Comparison of ENCODE assay signal across 12 cellular contexts in genomic region chr22:40634119-40634903, GRCh38. TPM values are rescaled to one million over a fixed set of nuclear protein-coding genes. Genes with fewer than 3 reads are reported as not detected.
DNase-seq lines count a peak whose midpoint lies in the region; ATAC-seq, FAIRE-seq and TF ChIP-seq lines count a peak whose summit lies in the region.
"Had no signal": no experiment of that assay in that cellular context is flagged by ENCODE, and none has a peak within 500 bp of the region (broad histone marks: within the 10 kb centered on the region; RNA-seq: fewer than 3 reads in every experiment).

No MANE protein-coding gene starts in this region.

- H3K36me3 Mint-ChIP-seq in activated naive CD8-positive, alpha-beta T cell: no peaks in the 10 kb centered on the region
- H3K36me3 Mint-ChIP-seq in activated naive CD8-positive, alpha-beta T cell treated with anti-CD3 and anti-CD28 coated beads for 36 hours: no peaks in the 10 kb centered on the region
- H3K36me3 Mint-ChIP-seq in astrocyte (ENCODE audit: low read depth, unreplicated experiment) (peaks cover 4% of the 10 kb centered on the region), mesothelial cell of epicardium (no peaks in the 10 kb centered on the region)

- H3K4me3 ChIP-seq in astrocyte (ENCODE audit: insufficient read depth, low read depth, low read length): peak overlapping the region; percentile 92
- H3K4me3 ChIP-seq in upper lobe of right lung: peak overlapping the region; percentile 97

- peak overlapping the region; percentile 89 for H3K9ac ChIP-seq in astrocyte (ENCODE audit: low read length)

- intact Hi-C loops in upper lobe of right lung (cut with DNase I): no loop called here

- TF ChIP-seq CTCF in astrocyte (IDR thresholded peaks at IDR 0.05; ENCODE audit: insufficient read depth, low read depth, low read length) (no peak), mesothelial cell of epicardium (IDR thresholded peaks at IDR 0.05; ENCODE audit: unreplicated experiment) (no peak), upper lobe of right lung (IDR thresholded peaks at IDR 0.05) (no peak)

- H3K27me3 Mint-ChIP-seq in activated naive CD8-positive, alpha-beta T cell: no peaks in the 10 kb centered on the region
- no peaks in the 10 kb centered on the region for H3K27me3 Mint-ChIP-seq in activated naive CD8-positive, alpha-beta T cell treated with anti-CD3 and anti-CD28 coated beads for 36 hours
- H3K27me3 Mint-ChIP-seq in astrocyte (ENCODE audit: low read depth, unreplicated experiment): no peaks in the 10 kb centered on the region
- H3K27me3 Mint-ChIP-seq in mesothelial cell of epicardium (ENCODE audit: low read depth): no peaks in the 10 kb centered on the region

- H3K9me3 ChIP-seq in astrocyte (ENCODE audit: insufficient read depth, low read depth, low read length): no peaks in the 10 kb centered on the region
- no peaks in the 10 kb centered on the region for H3K9me3 ChIP-seq in upper lobe of right lung

- H2AFZ ChIP-seq in astrocyte (ENCODE audit: low read depth, low read length): no peak overlapping the region

- no peak for DNase-seq in activated naive CD8-positive, alpha-beta T cell treated with anti-CD3 and anti-CD28 coated beads for 36 hours
- no peak for DNase-seq in astrocyte (ENCODE audit: low read depth)
- no peak for DNase-seq in mesothelial cell of epicardium (ENCODE audit: low spot score in 2 of 2, unreplicated experiment in 2 of 2)
- no peak for DNase-seq in upper lobe of right lung
- no peak for DNase-seq in retina
- DNase-seq: activated gamma-delta T cell treated with Interleukin-2 at 50 U/mL for 16 hours; H9; stimulated activated CD4-positive, alpha-beta T cell treated with anti-CD3 and anti-CD28 coated beads, Interleukin-4, amount 100 ng/mL, for 4 hours had no signal

- H3K9me3 Mint-ChIP-seq in activated naive CD8-positive, alpha-beta T cell (ENCODE audit: low read depth): no peaks in the 10 kb centered on the region
- no peaks in the 10 kb centered on the region for H3K9me3 Mint-ChIP-seq in activated naive CD8-positive, alpha-beta T cell treated with anti-CD3 and anti-CD28 coated beads for 36 hours
- no peaks in the 10 kb centered on the region for H3K9me3 Mint-ChIP-seq in astrocyte (ENCODE audit: unreplicated experiment)
- no peaks in the 10 kb centered on the region for H3K9me3 Mint-ChIP-seq in mesothelial cell of epicardium
- H3K9me3 Mint-ChIP-seq: H9 had no signal

- H3K27ac Mint-ChIP-seq in activated naive CD8-positive, alpha-beta T cell: no peak overlapping the region
- H3K27ac Mint-ChIP-seq in activated naive CD8-positive, alpha-beta T cell treated with anti-CD3 and anti-CD28 coated beads for 36 hours: no peak overlapping the region
- H3K27ac Mint-ChIP-seq in astrocyte (ENCODE audit: unreplicated experiment) (no peak overlapping the region), mesothelial cell of epicardium (peak overlapping the region; percentile 59)
- H3K27ac Mint-ChIP-seq: H9 had no signal

- peak overlapping the region; percentile 95 for H3K4me2 ChIP-seq in astrocyte (ENCODE audit: low read length)

- peak overlapping the region; percentile 90 for H3K4me3 Mint-ChIP-seq in activated naive CD8-positive, alpha-beta T cell
- no peak overlapping the region for H3K4me3 Mint-ChIP-seq in activated naive CD8-positive, alpha-beta T cell treated with anti-CD3 and anti-CD28 coated beads for 36 hours
- H3K4me3 Mint-ChIP-seq in astrocyte (ENCODE audit: unreplicated experiment) (peak overlapping the region; percentile 94), mesothelial cell of epicardium (peak overlapping the region; percentile 95)

- FAIRE-seq in astrocyte (lab: Jason Lieb, UNC): no peak

- peaks cover 26% of the 10 kb centered on the region for H3K4me1 ChIP-seq in astrocyte (ENCODE audit: insufficient read depth, low read length)
- peaks cover 28% of the 10 kb centered on the region for H3K4me1 ChIP-seq in upper lobe of right lung

- no peak overlapping the region for H3K27ac ChIP-seq in astrocyte (ENCODE audit: low read depth, low read length)
- no peak overlapping the region for H3K27ac ChIP-seq in upper lobe of right lung

- ATAC-seq in upper lobe of right lung (no peak), HG02981 (IDR thresholded peaks at IDR 0.05; ENCODE audit: unreplicated experiment) (no peak), GM21786 (IDR thresholded peaks at IDR 0.05; ENCODE audit: unreplicated experiment) (no peak)

- H3K27me3 ChIP-seq in astrocyte (ENCODE audit: insufficient read depth, low read length) (no peaks in the 10 kb centered on the region), upper lobe of right lung (no peaks in the 10 kb centered on the region)

- H3K36me3 ChIP-seq in astrocyte (ENCODE audit: insufficient read depth, low read length) (no peaks in the 10 kb centered on the region), upper lobe of right lung (no peaks in the 10 kb centered on the region)

- H3K79me2 ChIP-seq in astrocyte (ENCODE audit: insufficient read depth, low read length): peaks cover 76% of the 10 kb centered on the region

- H3K4me1 Mint-ChIP-seq in activated naive CD8-positive, alpha-beta T cell (ENCODE audit: low read depth): peaks cover 52% of the 10 kb centered on the region
- peaks cover 40% of the 10 kb centered on the region for H3K4me1 Mint-ChIP-seq in activated naive CD8-positive, alpha-beta T cell treated with anti-CD3 and anti-CD28 coated beads for 36 hours
- peaks cover 24% of the 10 kb centered on the region for H3K4me1 Mint-ChIP-seq in astrocyte (ENCODE audit: low read depth, unreplicated experiment)
- H3K4me1 Mint-ChIP-seq in mesothelial cell of epicardium: peaks cover 24% of the 10 kb centered on the region

- peaks cover 63% of the 10 kb centered on the region for H4K20me1 ChIP-seq in astrocyte (ENCODE audit: insufficient read depth, low read length)

RNA-seq across cellular contexts. Expression of gene MRTFA, which starts 2.2 kb away (rescaled TPM):
- 10 to 100 TPM; 35.3 to 37.6 TPM for total RNA-seq in activated naive CD8-positive, alpha-beta T cell treated with anti-CD3 and anti-CD28 coated beads for 36 hours
- total RNA-seq in astrocyte: 67.0 and 74.3 TPM in 2 replicates
- 105 to 109 TPM (median 108 TPM) in 3 replicates for total RNA-seq in mesothelial cell of epicardium
- total RNA-seq in upper lobe of right lung: 60.4 TPM

RNA-seq across cellular contexts. Expression of gene MCHR1, which starts 45.0 kb away (rescaled TPM):
- not detected for total RNA-seq in activated naive CD8-positive, alpha-beta T cell treated with anti-CD3 and anti-CD28 coated beads for 36 hours
- 0.96 and 1.8 TPM in 2 replicates for total RNA-seq in astrocyte
- total RNA-seq in mesothelial cell of epicardium: 2.5 to 3.5 TPM (median 3.2 TPM) in 3 replicates
- not detected for total RNA-seq in upper lobe of right lung
- total RNA-seq: mesenteric fat pad had no signal
